Comparison of ENCODE assay signal across 13 cellular contexts in genomic region chr2:238938460-238939055, GRCh38.
DNase-seq lines count a peak whose midpoint lies in the region; ATAC-seq and TF ChIP-seq lines count a peak whose summit lies in the region.
"Had no signal": no experiment of that assay in that cellular context is flagged by ENCODE, and none has a peak within 500 bp of the region (broad histone marks: within the 10 kb centered on the region; RNA-seq: fewer than 3 reads in every experiment).

No MANE protein-coding gene starts in this region.

- POLR2A ChIA-PET in AG04449 (lab: Yijun Ruan, JAX), result interaction anchor here (0.6 to 0.7 kb wide), 2 partner anchors 9 to 12 kb away, joined by 3 read pairs; no protein-coding TSS in a partner anchor

- no peak overlapping the region for H3K4me3 Mint-ChIP-seq in osteocyte (ENCODE audit: unreplicated experiment)
- H3K4me3 Mint-ChIP-seq: central memory CD8-positive, alpha-beta T cell; IgD-negative memory B cell; naive thymus-derived CD8-positive, alpha-beta T cell had no signal

- CTCF ChIA-PET in AG04449 (lab: Yijun Ruan, JAX), result interaction anchor here (1.0 to 1.3 kb wide), 2 partner anchors 19 to 32 kb away, joined by 3 read pairs; no protein-coding TSS in a partner anchor

- peaks cover 4% of the 10 kb centered on the region for H3K4me1 Mint-ChIP-seq in osteocyte (ENCODE audit: unreplicated experiment)
- H3K4me1 Mint-ChIP-seq: central memory CD8-positive, alpha-beta T cell; IgD-negative memory B cell; naive thymus-derived CD8-positive, alpha-beta T cell had no signal

- H3K4me3 ChIP-seq in AG04449 (ENCODE audit: low read depth, low read length) (no peak overlapping the region), fibroblast of pulmonary artery (replicated peaks; ENCODE audit: low read depth, low read length) (no peak overlapping the region)
- H3K4me3 ChIP-seq: BLaER1 had no signal

- H3K9me3 Mint-ChIP-seq in osteocyte (ENCODE audit: unreplicated experiment), result peaks cover 8% of the 10 kb centered on the region
- H3K9me3 Mint-ChIP-seq: central memory CD8-positive, alpha-beta T cell had no signal

- peaks cover 21% of the 10 kb centered on the region for H3K27me3 Mint-ChIP-seq in osteocyte (ENCODE audit: unreplicated experiment)

- ATAC-seq in HG03097 (IDR thresholded peaks at IDR 0.05; ENCODE audit: low FRiP score, unreplicated experiment), result no peak
- no peak for ATAC-seq in GM19395 (IDR thresholded peaks at IDR 0.05; ENCODE audit: unreplicated experiment)
- ATAC-seq: naive thymus-derived CD8-positive, alpha-beta T cell had no signal

- DNase-seq in AG04449 (ENCODE audit: low read depth, low spot score) (peak; percentile 92), NCI-H226 (peak; percentile 62), fibroblast of pulmonary artery (ENCODE audit: low read depth) (peak; percentile 90), osteocyte (ENCODE audit: extremely low spot score, unreplicated experiment) (peak; percentile 64), GF-D8 (lab: John Stamatoyannopoulos, UW) (no peak), DMS79 (lab: John Stamatoyannopoulos, UW) (no peak)
- DNase-seq: naive thymus-derived CD8-positive, alpha-beta T cell; stimulated activated CD4-positive, alpha-beta T cell treated with anti-CD3 and anti-CD28 coated beads, Interleukin-4, amount 100 ng/mL, for 1 hour had no signal

- H3K27ac Mint-ChIP-seq in osteocyte (ENCODE audit: unreplicated experiment), result no peak overlapping the region
- H3K27ac Mint-ChIP-seq: naive thymus-derived CD8-positive, alpha-beta T cell had no signal

- TF ChIP-seq CTCF in AG04449 (IDR thresholded peaks at IDR 0.05; ENCODE audit: insufficient read depth, low read length, missing control alignments), result no peak
- no peak for TF ChIP-seq CTCF in fibroblast of pulmonary artery (IDR thresholded peaks at IDR 0.05; ENCODE audit: low read length, missing control alignments)
- no peak for TF ChIP-seq CTCF in osteocyte (IDR thresholded peaks at IDR 0.05)

- no peaks in the 10 kb centered on the region for H3K36me3 Mint-ChIP-seq in osteocyte (ENCODE audit: unreplicated experiment)
- H3K36me3 Mint-ChIP-seq: IgD-negative memory B cell; naive thymus-derived CD8-positive, alpha-beta T cell had no signal

Comparison
In these comparisons a context has a peak if more than half of its experiments do, and no peak if none do; other contexts are left out.
1. DNase-seq: peak in AG04449 (single experiment), NCI-H226 (single experiment), fibroblast of pulmonary artery (single experiment) and osteocyte (single experiment); none in GF-D8 (single experiment) and DMS79 (single experiment).